Comparison of ENCODE assay signal across 29 cellular contexts in the genomic region with DNA sequence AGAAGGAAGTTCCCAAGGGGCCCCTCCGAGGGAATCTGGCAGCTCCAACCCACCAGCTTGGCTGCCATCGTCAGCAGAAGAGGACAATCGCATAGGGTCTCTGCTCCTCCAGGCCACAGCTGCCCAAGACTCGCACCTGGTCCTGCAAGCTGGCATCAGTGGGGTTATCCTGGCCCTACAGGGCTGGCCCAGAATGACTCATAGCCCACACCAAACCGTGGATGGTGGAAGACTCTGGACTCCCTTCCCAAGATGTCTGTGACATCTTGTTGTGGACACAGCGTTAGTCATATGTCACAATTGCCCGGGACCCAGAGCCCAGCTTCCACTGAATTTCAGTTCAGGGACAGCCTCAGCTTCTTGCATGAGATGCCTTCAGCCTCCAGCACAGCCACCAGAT.
"Had no signal": no experiment of that assay in that cellular context is flagged by ENCODE, and none has a peak within 500 bp of the region (broad histone marks: within the 10 kb centered on the region; RNA-seq: fewer than 3 reads in every experiment).

No MANE protein-coding gene starts in this region.

- H3K9me3 ChIP-seq: pancreas, psoas muscle, sigmoid colon, thyroid gland, upper lobe of left lung, vagina had no signal

- DNase-seq: activated CD4-positive, alpha-beta memory T cell treated with anti-CD3 and anti-CD28 coated beads for 36 hours; activated CD4-positive, alpha-beta T cell treated with anti-CD3 and anti-CD28 coated beads, Interleukin-2, amount 10 ng/mL, durations not matched to agents 24 days and 14 days; activated CD4-positive, CD25-positive, alpha-beta regulatory T cell treated with anti-CD3 and anti-CD28 coated beads, Interleukin-2, amount 50 U/mL, for 72 hours; activated CD8-positive, alpha-beta memory T cell treated with anti-CD3 and anti-CD28 coated beads, Interleukin-2, amount 50 U/mL, for 48 hours; activated gamma-delta T cell; activated naive CD4-positive, alpha-beta T cell treated with anti-CD3 and anti-CD28 coated beads, Interleukin-2, amount 10 ng/mL, durations not matched to agents 7 days and 5 days; activated naive CD8-positive, alpha-beta T cell treated with anti-CD3 and anti-CD28 coated beads, Interleukin-2, amount 10 ng/mL, durations not matched to agents 7 days and 5 days; activated T-cell treated with anti-CD3 and anti-CD28 coated beads, Interleukin-2, amount 50 U/mL, for 24 hours; caudate nucleus; cortex of kidney; head of caudate nucleus; hippocampal formation; left cardiac atrium; left ventricle myocardium superior; naive B cell; nephron progenitor cell; pancreas; psoas muscle; sigmoid colon; stimulated activated CD4-positive, alpha-beta T cell treated with anti-CD3 and anti-CD28 coated beads, Interleukin-15, amount 100 ng/mL, for 24 hours; stimulated activated CD4-positive, alpha-beta T cell treated with anti-CD3 and anti-CD28 coated beads, Interleukin-2, amount 100 ng/mL, for 24 hours; stimulated activated naive B cell treated with anti-CD40 and anti-IgM and Interleukin-4, amounts not matched to agents 10 μg/mL and 1 μg/mL and 100 μg/mL, for 72 hours; stomach; T1000; thyroid gland; upper lobe of left lung had no signal

- H3K27ac ChIP-seq: pancreas, psoas muscle, sigmoid colon, stomach, thyroid gland, upper lobe of left lung, vagina had no signal

- H3K4me1 ChIP-seq: pancreas, psoas muscle, thyroid gland, vagina had no signal

- FAIRE-seq: endothelial cell of umbilical vein, keratinocyte, pancreas had no signal

- H3K27me3 ChIP-seq: pancreas, sigmoid colon, stomach, thyroid gland, upper lobe of left lung, vagina had no signal

- H3K36me3 ChIP-seq: pancreas, sigmoid colon, stomach, thyroid gland, upper lobe of left lung, vagina had no signal

- ATAC-seq: left cardiac atrium; left ventricle myocardium superior; pancreas; psoas muscle; stimulated activated naive B cell treated with anti-CD40 and anti-IgM and Interleukin-4, amounts not matched to agents 10 μg/mL and 1 μg/mL and 100 μg/mL, for 72 hours had no signal

- H3K4me3 ChIP-seq: pancreas, psoas muscle, sigmoid colon, stomach, thyroid gland, upper lobe of left lung, vagina had no signal
